19 cellular contexts compared by ENCODE assay signal in genomic region chr7:25353744-25354143, GRCh38.
"Had no signal": no experiment of that assay in that cellular context is flagged by ENCODE, and none has a peak within 500 bp of the region (broad histone marks: within the 10 kb centered on the region; RNA-seq: fewer than 3 reads in every experiment).

No MANE protein-coding gene starts in this region.

- H3K27me3 ChIP-seq: colonic mucosa, esophagus muscularis mucosa, gastroesophageal sphincter had no signal

- H3K27ac ChIP-seq: colonic mucosa, esophagus muscularis mucosa, foreskin keratinocyte, gastroesophageal sphincter, heart left ventricle, hepatocyte, left ventricle myocardium inferior, lower lobe of right lung had no signal

- H3K4me1 ChIP-seq: colonic mucosa, esophagus muscularis mucosa, foreskin keratinocyte, gastroesophageal sphincter, heart left ventricle, left ventricle myocardium inferior, lower lobe of right lung had no signal

- DNase-seq: colonic mucosa; cortex of kidney; effector CD8-positive, alpha-beta T cell; foreskin keratinocyte; heart left ventricle; hypothalamus; immature natural killer cell; islet precursor cell; kidney; kidney glomerular epithelial cell; left colon; left ventricle myocardium inferior; lower lobe of right lung; mesenchymal stem cell; mucosa of descending colon; naive B cell had no signal

- H3K36me3 ChIP-seq: colonic mucosa, esophagus muscularis mucosa, gastroesophageal sphincter, heart left ventricle, left ventricle myocardium inferior, lower lobe of right lung had no signal

- H2AFZ ChIP-seq: hepatocyte had no signal

- H3K9me3 ChIP-seq: colonic mucosa, esophagus muscularis mucosa, gastroesophageal sphincter, heart left ventricle, left ventricle myocardium inferior, lower lobe of right lung, mucosa of descending colon had no signal

- H3K4me3 ChIP-seq: colonic mucosa, esophagus muscularis mucosa, gastroesophageal sphincter, heart left ventricle, hepatocyte, left ventricle myocardium inferior, lower lobe of right lung, mucosa of descending colon had no signal

- H3K4me2 ChIP-seq: hepatocyte had no signal

- H3K79me2 ChIP-seq: hepatocyte had no signal
